ENCODE assay signal across 8 cellular contexts in the genomic region with DNA sequence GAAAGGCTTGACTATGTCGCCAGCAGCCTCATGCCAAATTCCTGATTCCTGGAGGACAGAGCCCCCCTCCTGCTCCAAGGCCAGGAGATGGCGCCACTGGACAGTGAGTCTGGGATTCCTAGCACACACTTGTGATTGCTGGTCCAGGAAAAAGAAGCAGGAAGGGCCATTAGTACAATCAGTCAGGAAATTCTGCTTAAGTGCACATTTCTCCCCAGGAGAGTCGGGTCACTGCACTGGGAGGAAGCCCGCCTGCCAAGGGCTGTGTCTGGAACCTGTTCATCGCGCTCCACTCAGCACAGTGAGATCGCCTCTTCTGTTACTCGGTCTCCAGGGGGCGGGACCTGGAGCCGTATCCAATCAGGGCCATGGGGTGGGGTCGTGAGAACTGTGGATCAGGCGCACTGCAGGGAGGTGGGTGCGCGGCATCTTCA.
DNase-seq lines count a peak whose midpoint lies in the region; ATAC-seq and TF ChIP-seq lines count a peak whose summit lies in the region.

No MANE protein-coding gene starts in this region.

- H3K4me1 ChIP-seq in upper lobe of right lung = peaks cover 6% of the 10 kb centered on the region

- peak; percentile 83 for TF ChIP-seq CTCF in upper lobe of right lung (IDR thresholded peaks at IDR 0.05)

- H3K27ac Mint-ChIP-seq in activated CD8-positive, alpha-beta memory T cell treated with anti-CD3 and anti-CD28 coated beads, Interleukin-2, amount 10 ng/mL, durations not matched to agents 7 days and 5 days = no peak overlapping the region
- no peak overlapping the region for H3K27ac Mint-ChIP-seq in T-cell

- H3K36me3 ChIP-seq in upper lobe of right lung = no peaks in the 10 kb centered on the region

- H3K9me3 Mint-ChIP-seq in activated CD8-positive, alpha-beta memory T cell treated with anti-CD3 and anti-CD28 coated beads, Interleukin-2, amount 10 ng/mL, durations not matched to agents 7 days and 5 days (ENCODE audit: low read depth) = peaks cover 13% of the 10 kb centered on the region
- peaks cover 0 to 9% (median 8%) of the 10 kb centered on the region in 3 donors for H3K9me3 Mint-ChIP-seq in T-cell

- ATAC-seq in activated CD8-positive, alpha-beta memory T cell treated with anti-CD3 and anti-CD28 coated beads, Interleukin-2, amount 10 ng/mL, durations not matched to agents 7 days and 5 days = no peak
- ATAC-seq in T-cell (replicated peaks in 1 of 4) (peak in 2 of 4 experiments; percentile 36 to 44), upper lobe of right lung (peak; percentile 95), GM18907 (IDR thresholded peaks at IDR 0.05; ENCODE audit: unreplicated experiment) (no peak)

- no peak for DNase-seq in activated CD8-positive, alpha-beta memory T cell treated with anti-CD3 and anti-CD28 coated beads, Interleukin-2, amount 10 ng/mL, durations not matched to agents 7 days and 5 days
- DNase-seq in activated CD8-positive, alpha-beta memory T cell treated with anti-CD3 and anti-CD28 coated beads, Interleukin-2, amount 50 U/mL, for 4 hours = no peak
- DNase-seq in T-cell = peak in 1 of 34 experiments; percentile 3
- peak; percentile 72 for DNase-seq in fibroblast of peridontal ligament (ENCODE audit: extremely low read depth)
- DNase-seq in myocyte (ENCODE audit: low read depth) = peak; percentile 7
- DNase-seq in upper lobe of right lung = peak; percentile 87
- DNase-seq in AML-193 (lab: John Stamatoyannopoulos, UW) = no peak

- no peaks in the 10 kb centered on the region for H3K27me3 ChIP-seq in upper lobe of right lung

- POLR2A ChIA-PET in T-cell (lab: Charles Lee) = no interaction called here

- intact Hi-C loops in upper lobe of right lung (cut with DNase I) = no loop called here

- no peaks in the 10 kb centered on the region for H3K9me3 ChIP-seq in upper lobe of right lung

- peaks cover 1% of the 10 kb centered on the region for H3K36me3 Mint-ChIP-seq in activated CD8-positive, alpha-beta memory T cell treated with anti-CD3 and anti-CD28 coated beads, Interleukin-2, amount 10 ng/mL, durations not matched to agents 7 days and 5 days
- H3K36me3 Mint-ChIP-seq in T-cell = no peaks in the 10 kb centered on the region

- H3K27ac ChIP-seq in upper lobe of right lung = no peak overlapping the region

- H3K4me1 Mint-ChIP-seq in activated CD8-positive, alpha-beta memory T cell treated with anti-CD3 and anti-CD28 coated beads, Interleukin-2, amount 10 ng/mL, durations not matched to agents 7 days and 5 days = no peaks in the 10 kb centered on the region
- peaks cover 4 to 6% (median 6%) of the 10 kb centered on the region in 3 donors for H3K4me1 Mint-ChIP-seq in T-cell

- peak overlapping the region; percentile 45 for H3K4me3 ChIP-seq in upper lobe of right lung

- H3K27me3 Mint-ChIP-seq in activated CD8-positive, alpha-beta memory T cell treated with anti-CD3 and anti-CD28 coated beads, Interleukin-2, amount 10 ng/mL, durations not matched to agents 7 days and 5 days = peaks cover 11% of the 10 kb centered on the region
- peaks cover 19 to 35% of the 10 kb centered on the region in 2 donors for H3K27me3 Mint-ChIP-seq in T-cell

- H3K4me3 Mint-ChIP-seq in activated CD8-positive, alpha-beta memory T cell treated with anti-CD3 and anti-CD28 coated beads, Interleukin-2, amount 10 ng/mL, durations not matched to agents 7 days and 5 days = peak overlapping the region; percentile 33
- peak overlapping the region in 2 of 3 donors; percentile 9 to 58 for H3K4me3 Mint-ChIP-seq in T-cell

- CTCF ChIA-PET in activated CD8-positive, alpha-beta memory T cell treated with anti-CD3 and anti-CD28 coated beads, Interleukin-2, amount 10 ng/mL, durations not matched to agents 7 days and 5 days (lab: Charles Lee) = interaction anchor here (0.9 kb wide), 1 partner anchor 14 kb away, joined by 3 read pairs; no protein-coding TSS in a partner anchor
- CTCF ChIA-PET in T-cell (lab: Charles Lee) = no interaction called here

Comparison
In these comparisons a context has a peak if more than half of its experiments do, and no peak if none do; other contexts are left out.
1. DNase-seq: peak in fibroblast of peridontal ligament (single experiment), myocyte (single experiment) and upper lobe of right lung (single experiment); none in activated CD8-positive, alpha-beta memory T cell treated with anti-CD3 and anti-CD28 coated beads, Interleukin-2, amount 10 ng/mL, durations not matched to agents 7 days and 5 days (single experiment), activated CD8-positive, alpha-beta memory T cell treated with anti-CD3 and anti-CD28 coated beads, Interleukin-2, amount 50 U/mL, for 4 hours (single experiment) and AML-193 (0 of 2).